In the genomic region with DNA sequence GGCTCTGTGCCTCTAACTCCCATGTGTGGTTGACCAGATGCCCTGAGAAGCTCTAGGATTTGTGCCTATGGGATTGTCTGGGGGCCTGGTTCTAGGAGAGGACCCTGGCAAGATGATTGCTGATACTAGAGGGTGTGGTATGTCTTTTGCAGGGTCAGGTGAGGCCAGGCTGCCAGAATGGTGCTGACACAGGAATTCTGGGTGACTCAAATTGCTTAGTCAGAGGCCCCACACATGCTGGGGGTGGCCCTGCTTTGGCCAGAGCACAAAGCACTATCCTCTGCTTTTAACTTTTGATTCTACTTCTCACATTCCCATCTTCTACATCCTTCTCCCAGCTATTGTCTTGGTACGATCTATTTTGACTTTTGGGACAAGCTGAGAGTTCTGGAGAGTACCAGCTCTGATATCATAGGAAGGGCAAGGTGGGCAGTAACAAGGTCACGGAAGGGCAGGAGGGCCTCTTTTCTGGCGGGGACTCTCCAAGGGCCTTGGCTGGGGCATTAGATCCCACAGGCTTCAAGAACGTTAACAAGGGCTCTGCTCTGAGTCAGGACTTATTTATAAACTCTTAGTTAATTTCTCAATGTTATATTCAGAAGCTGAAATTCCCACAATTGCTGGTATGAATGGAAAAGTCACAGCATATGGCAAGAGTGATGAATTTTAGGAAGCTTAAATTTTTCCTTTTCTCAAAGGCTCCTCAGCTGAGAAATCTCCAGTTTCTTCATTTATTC, we compare ENCODE assay signal across 17 cellular contexts.
DNase-seq lines count a peak whose midpoint lies in the region; ATAC-seq and TF ChIP-seq lines count a peak whose summit lies in the region.
"Had no signal": no experiment of that assay in that cellular context is flagged by ENCODE, and none has a peak within 500 bp of the region (broad histone marks: within the 10 kb centered on the region; RNA-seq: fewer than 3 reads in every experiment).

No MANE protein-coding gene starts in this region.

- no peaks in the 10 kb centered on the region for H3K36me3 ChIP-seq in ACC112 (ENCODE audit: insufficient read depth, low read length)
- H3K36me3 ChIP-seq in HCT116 (ENCODE audit: control insufficient read depth in 1 of 2, insufficient read depth in 2 of 2, low read length in 2 of 2), result no peaks in the 10 kb centered on the region
- H3K36me3 ChIP-seq: colonic mucosa, esophagus squamous epithelium, SJCRH30, tibial nerve, WERI-Rb-1 had no signal

- H3K79me2 ChIP-seq in ACC112 (ENCODE audit: control insufficient read depth, insufficient read depth, low read length, unreplicated experiment) (no peaks in the 10 kb centered on the region), HCT116 (ENCODE audit: insufficient read depth, low read length) (no peaks in the 10 kb centered on the region)

- RAD21 ChIA-PET in HCT116 (lab: Charles Lee; ENCODE audit: low non-redundant PET in 1 of 2, low total read pairs in 2 of 2, uncharacterized antibody in 2 of 2, unreplicated experiment in 2 of 2), result no interaction called here

- H3K9me2 ChIP-seq in HCT116 (ENCODE audit: insufficient read depth), result no peaks in the 10 kb centered on the region

- no peaks in the 10 kb centered on the region for H3K9me3 ChIP-seq in HCT116 (ENCODE audit: control insufficient read depth in 1 of 2, insufficient read depth in 1 of 2, low read depth in 1 of 2, low read length in 2 of 2)
- H3K9me3 ChIP-seq: colonic mucosa, SJCRH30, tibial nerve had no signal

- TF ChIP-seq POLR2A in HCT116 (IDR thresholded peaks at IDR 0.05; ENCODE audit: borderline replicate concordance, extremely low read depth, insufficient read depth, insufficient read length), result no peak

- no peak for TF ChIP-seq CTCF in HCT116 (IDR thresholded peaks at IDR 0.05 in 2 of 3, conservative IDR thresholded peaks at IDR 0.05 in 1 of 3; ENCODE audit: borderline replicate concordance in 1 of 3, insufficient read depth in 1 of 3, low read depth in 2 of 3, low read length in 2 of 3)
- TF ChIP-seq CTCF in fibroblast of pulmonary artery (IDR thresholded peaks at IDR 0.05; ENCODE audit: low read length, missing control alignments), result no peak

- no peak for DNase-seq in HCT116 (ENCODE audit: low read depth, low spot score)
- peak; percentile 4 for DNase-seq in fibroblast of pulmonary artery (ENCODE audit: low read depth)
- no peak for DNase-seq in SKM-1 (lab: John Stamatoyannopoulos, UW; ENCODE audit: unreplicated experiment)
- DNase-seq in nucleus accumbens (lab: John Stamatoyannopoulos, UW), result no peak
- DNase-seq: activated naive CD8-positive, alpha-beta T cell treated with anti-CD3 and anti-CD28 coated beads for 36 hours; colonic mucosa; DMS53; esophagus squamous epithelium; Karpas-422; NCI-H2081 treated with DMSO at 0.1 percent for 48 hours; SJCRH30; WERI-Rb-1 had no signal

- H4K20me1 ChIP-seq in HCT116 (ENCODE audit: insufficient read depth), result no peaks in the 10 kb centered on the region

- CTCF ChIA-PET in HCT116 (lab: Charles Lee), result no interaction called here

- intact Hi-C loops in HCT116 (cut with micrococcal nuclease), result no loop called here

- peak; percentile 58 for ATAC-seq in HCT116
- ATAC-seq in SK-N-SH treated with all-trans-retinoic acid at 6 μM for 48 hours, result peak; percentile 53; the same call in 2 of the 3 replicates
- no peak for ATAC-seq in GM21423 (IDR thresholded peaks at IDR 0.05; ENCODE audit: unreplicated experiment)
- no peak for ATAC-seq in HG02870 (IDR thresholded peaks at IDR 0.05; ENCODE audit: unreplicated experiment)

- H3K27me3 ChIP-seq in ACC112 (ENCODE audit: insufficient read depth, low read length) (no peaks in the 10 kb centered on the region), HCT116 (ENCODE audit: insufficient read depth, low read length) (no peaks in the 10 kb centered on the region)
- H3K27me3 ChIP-seq: colonic mucosa, esophagus squamous epithelium, SJCRH30, tibial nerve had no signal

- no peak overlapping the region for H3K4me3 ChIP-seq in ACC112 (ENCODE audit: low read depth, low read length)
- H3K4me3 ChIP-seq in HCT116 (replicated peaks in 1 of 2; ENCODE audit: low read depth in 1 of 2, low read length in 2 of 2), result no peak overlapping the region
- no peak overlapping the region for H3K4me3 ChIP-seq in fibroblast of pulmonary artery (replicated peaks; ENCODE audit: low read depth, low read length)
- H3K4me3 ChIP-seq: colonic mucosa, esophagus squamous epithelium, SJCRH30, tibial nerve had no signal

- BruUV-seq in HCT116 (replicated peaks; lab: Mats Ljungman, UMichigan), result no TSS peak

- H3K4me1 ChIP-seq in ACC112 (ENCODE audit: control insufficient read depth, insufficient read depth, low read length, unreplicated experiment), result peaks cover 24% of the 10 kb centered on the region
- H3K4me1 ChIP-seq in HCT116 (ENCODE audit: control insufficient read depth in 1 of 2, insufficient read depth in 2 of 2, low read length in 2 of 2), result peaks cover 0 to 13% of the 10 kb centered on the region in 2 experiments; a peak in 2 of 4 replicates
- H3K4me1 ChIP-seq: colonic mucosa, SJCRH30, tibial nerve had no signal

- peak overlapping the region; percentile 86 for H3K27ac ChIP-seq in ACC112 (ENCODE audit: low read depth, low read length)
- no peak overlapping the region for H3K27ac ChIP-seq in HCT116 (ENCODE audit: low read depth, low read length)
- H3K27ac ChIP-seq: colonic mucosa, esophagus squamous epithelium, SJCRH30, tibial nerve, WERI-Rb-1 had no signal

- POLR2A ChIA-PET in HCT116 (lab: Charles Lee), result no interaction called here

- no peak overlapping the region for H3K9ac ChIP-seq in HCT116 (ENCODE audit: low read length)

- no peak for TF ChIP-seq RAD21 in HCT116 (IDR thresholded peaks at IDR 0.05; ENCODE audit: low read depth)

- peak overlapping the region; percentile 41 for H3K4me2 ChIP-seq in HCT116 (ENCODE audit: low read length)

- peak overlapping the region; percentile 5 for H2AFZ ChIP-seq in ACC112 (ENCODE audit: low read length, unreplicated experiment)
- no peak overlapping the region for H2AFZ ChIP-seq in HCT116 (ENCODE audit: low read depth, low read length, poor library complexity, severe bottlenecking)

TF ChIP-seq in HCT116, 20 proteins besides CTCF, POLR2A, EP300 and RAD21 (continues in another document):
- TF ChIP-seq YY1 (IDR thresholded peaks at IDR 0.05; ENCODE audit: extremely low read depth, insufficient replicate concordance, low read depth, low read length) (no peak), CBX3 (IDR thresholded peaks at IDR 0.05; ENCODE audit: low read depth) (no peak), EZH2 (IDR thresholded peaks at IDR 0.05) (no peak), ELF1 (IDR thresholded peaks at IDR 0.05; ENCODE audit: borderline replicate concordance, low read depth) (no peak)
- TF ChIP-seq, protein P1, sequence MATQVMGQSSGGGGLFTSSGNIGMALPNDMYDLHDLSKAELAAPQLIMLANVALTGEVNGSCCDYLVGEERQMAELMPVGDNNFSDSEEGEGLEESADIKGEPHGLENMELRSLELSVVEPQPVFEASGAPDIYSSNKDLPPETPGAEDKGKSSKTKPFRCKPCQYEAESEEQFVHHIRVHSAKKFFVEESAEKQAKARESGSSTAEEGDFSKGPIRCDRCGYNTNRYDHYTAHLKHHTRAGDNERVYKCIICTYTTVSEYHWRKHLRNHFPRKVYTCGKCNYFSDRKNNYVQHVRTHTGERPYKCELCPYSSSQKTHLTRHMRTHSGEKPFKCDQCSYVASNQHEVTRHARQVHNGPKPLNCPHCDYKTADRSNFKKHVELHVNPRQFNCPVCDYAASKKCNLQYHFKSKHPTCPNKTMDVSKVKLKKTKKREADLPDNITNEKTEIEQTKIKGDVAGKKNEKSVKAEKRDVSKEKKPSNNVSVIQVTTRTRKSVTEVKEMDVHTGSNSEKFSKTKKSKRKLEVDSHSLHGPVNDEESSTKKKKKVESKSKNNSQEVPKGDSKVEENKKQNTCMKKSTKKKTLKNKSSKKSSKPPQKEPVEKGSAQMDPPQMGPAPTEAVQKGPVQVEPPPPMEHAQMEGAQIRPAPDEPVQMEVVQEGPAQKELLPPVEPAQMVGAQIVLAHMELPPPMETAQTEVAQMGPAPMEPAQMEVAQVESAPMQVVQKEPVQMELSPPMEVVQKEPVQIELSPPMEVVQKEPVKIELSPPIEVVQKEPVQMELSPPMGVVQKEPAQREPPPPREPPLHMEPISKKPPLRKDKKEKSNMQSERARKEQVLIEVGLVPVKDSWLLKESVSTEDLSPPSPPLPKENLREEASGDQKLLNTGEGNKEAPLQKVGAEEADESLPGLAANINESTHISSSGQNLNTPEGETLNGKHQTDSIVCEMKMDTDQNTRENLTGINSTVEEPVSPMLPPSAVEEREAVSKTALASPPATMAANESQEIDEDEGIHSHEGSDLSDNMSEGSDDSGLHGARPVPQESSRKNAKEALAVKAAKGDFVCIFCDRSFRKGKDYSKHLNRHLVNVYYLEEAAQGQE (IDR thresholded peaks at IDR 0.05; ENCODE audit: low read depth), result no peak

TF ChIP-seq in SK-N-SH treated with all-trans-retinoic acid at 6 μM for 48 hours, 23 proteins besides CTCF, POLR2A, EP300 and RAD21 (continues in another document):
- TF ChIP-seq, protein P2, sequence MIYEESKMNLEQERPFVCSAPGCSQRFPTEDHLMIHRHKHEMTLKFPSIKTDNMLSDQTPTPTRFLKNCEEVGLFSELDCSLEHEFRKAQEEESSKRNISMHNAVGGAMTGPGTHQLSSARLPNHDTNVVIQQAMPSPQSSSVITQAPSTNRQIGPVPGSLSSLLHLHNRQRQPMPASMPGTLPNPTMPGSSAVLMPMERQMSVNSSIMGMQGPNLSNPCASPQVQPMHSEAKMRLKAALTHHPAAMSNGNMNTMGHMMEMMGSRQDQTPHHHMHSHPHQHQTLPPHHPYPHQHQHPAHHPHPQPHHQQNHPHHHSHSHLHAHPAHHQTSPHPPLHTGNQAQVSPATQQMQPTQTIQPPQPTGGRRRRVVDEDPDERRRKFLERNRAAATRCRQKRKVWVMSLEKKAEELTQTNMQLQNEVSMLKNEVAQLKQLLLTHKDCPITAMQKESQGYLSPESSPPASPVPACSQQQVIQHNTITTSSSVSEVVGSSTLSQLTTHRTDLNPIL (CRISPR knock-in tag; IDR thresholded peaks at IDR 0.05; ENCODE audit: low read depth), result no peak
- TF ChIP-seq SNAI2 (CRISPR knock-in tag; IDR thresholded peaks at IDR 0.05) (no peak), ZNF565 (CRISPR knock-in tag; conservative IDR thresholded peaks at IDR 0.05; ENCODE audit: low read depth) (no peak), TCF4 (CRISPR knock-in tag; IDR thresholded peaks at IDR 0.05; ENCODE audit: borderline replicate concordance) (no peak)
- TF ChIP-seq, protein P3, sequence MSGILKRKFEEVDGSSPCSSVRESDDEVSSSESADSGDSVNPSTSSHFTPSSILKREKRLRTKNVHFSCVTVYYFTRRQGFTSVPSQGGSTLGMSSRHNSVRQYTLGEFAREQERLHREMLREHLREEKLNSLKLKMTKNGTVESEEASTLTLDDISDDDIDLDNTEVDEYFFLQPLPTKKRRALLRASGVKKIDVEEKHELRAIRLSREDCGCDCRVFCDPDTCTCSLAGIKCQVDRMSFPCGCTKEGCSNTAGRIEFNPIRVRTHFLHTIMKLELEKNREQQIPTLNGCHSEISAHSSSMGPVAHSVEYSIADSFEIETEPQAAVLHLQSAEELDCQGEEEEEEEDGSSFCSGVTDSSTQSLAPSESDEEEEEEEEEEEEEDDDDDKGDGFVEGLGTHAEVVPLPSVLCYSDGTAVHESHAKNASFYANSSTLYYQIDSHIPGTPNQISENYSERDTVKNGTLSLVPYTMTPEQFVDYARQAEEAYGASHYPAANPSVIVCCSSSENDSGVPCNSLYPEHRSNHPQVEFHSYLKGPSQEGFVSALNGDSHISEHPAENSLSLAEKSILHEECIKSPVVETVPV (CRISPR knock-in tag; IDR thresholded peaks at IDR 0.05), result no peak

Comparison
In these comparisons a context has a peak if more than half of its experiments do, and no peak if none do; other contexts are left out.
1. ATAC-seq: peak in HCT116 (single experiment) and SK-N-SH treated with all-trans-retinoic acid at 6 μM for 48 hours (single experiment); none in GM21423 (single experiment) and HG02870 (single experiment).